Comparison of ENCODE assay signal across 30 cellular contexts in the genomic region with DNA sequence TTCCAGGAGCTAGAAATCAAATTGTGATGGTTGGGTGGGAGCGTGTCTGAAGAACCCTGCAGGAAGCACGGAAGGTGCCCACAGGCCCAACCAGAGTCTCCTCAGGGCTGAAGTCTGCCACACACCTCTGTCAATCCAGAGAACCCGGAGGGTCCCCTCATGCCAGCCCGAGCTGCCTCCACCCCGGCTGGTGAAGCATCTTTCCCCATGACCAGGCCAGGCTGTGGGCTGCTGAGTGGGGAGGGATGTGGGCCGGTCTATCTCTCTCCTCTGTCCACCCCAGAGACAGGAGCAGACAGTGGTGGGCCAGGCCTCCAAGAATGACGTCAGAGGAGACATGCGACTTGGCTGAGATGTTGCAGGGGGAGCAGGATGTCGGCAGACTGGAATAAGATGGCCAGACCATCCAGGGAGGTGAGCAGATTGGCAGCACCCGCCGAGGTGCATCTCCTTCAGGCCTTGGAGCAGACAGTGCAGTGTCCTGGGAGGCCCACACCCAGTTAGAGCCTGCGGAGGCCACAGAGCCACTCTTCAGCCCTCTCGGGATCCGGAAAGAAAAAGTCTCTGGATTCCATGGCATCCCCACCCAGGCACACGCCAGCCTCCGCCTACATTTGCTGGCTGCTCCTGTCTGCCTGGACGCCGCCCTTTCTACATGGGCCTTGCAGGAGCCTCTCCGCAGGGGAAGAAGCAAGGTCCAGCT.
"Had no signal": no experiment of that assay in that cellular context is flagged by ENCODE, and none has a peak within 500 bp of the region (broad histone marks: within the 10 kb centered on the region; RNA-seq: fewer than 3 reads in every experiment).

No MANE protein-coding gene starts in this region.

- DNase-seq: activated CD4-positive, alpha-beta memory T cell treated with anti-CD3 and anti-CD28 coated beads for 36 hours; activated CD4-positive, alpha-beta T cell treated with anti-CD3 and anti-CD28 coated beads for 4 hours; activated CD4-positive, CD25-positive, alpha-beta regulatory T cell; activated CD4-positive, CD25-positive, alpha-beta regulatory T cell treated with anti-CD3 and anti-CD28 coated beads, Interleukin-2, amount 50 U/mL, for 72 hours; activated CD8-positive, alpha-beta memory T cell treated with anti-CD3 and anti-CD28 coated beads, Interleukin-2, amount 10 ng/mL, durations not matched to agents 7 days and 5 days; activated CD8-positive, alpha-beta memory T cell treated with anti-CD3 and anti-CD28 coated beads, Interleukin-2, amount 50 U/mL, for 4 hours; activated CD8-positive, alpha-beta T cell treated with anti-CD3 and anti-CD28 coated beads, Interleukin-2, amount 10 ng/mL, durations not matched to agents 7 days and 5 days; activated effector memory CD4-positive, alpha-beta T cell treated with anti-CD3 and anti-CD28 coated beads, Interleukin-2, amount 50 U/mL, for 16 hours; activated naive CD4-positive, alpha-beta T cell treated with anti-CD3 and anti-CD28 coated beads for 36 hours; activated naive CD8-positive, alpha-beta T cell treated with anti-CD3 and anti-CD28 coated beads for 36 hours; activated naive CD8-positive, alpha-beta T cell treated with anti-CD3 and anti-CD28 coated beads, Interleukin-2, amount 50 U/mL, for 24 hours; activated T-cell treated with anti-CD3 and anti-CD28 coated beads, Interleukin-2, amount 50 U/mL, for 1 hour; activated T-cell treated with anti-CD3 and anti-CD28 coated beads, Interleukin-2, amount 50 U/mL, for 48 hours; adrenal gland; amygdala; aorta; body of pancreas; central memory CD4-positive, alpha-beta T cell; cerebellar nuclear complex; colonic mucosa; dorsolateral prefrontal cortex; effector memory CD4-positive, alpha-beta T cell; endodermal cell; foreskin fibroblast; T-helper 2 cell had no signal

- H3K36me3 ChIP-seq: adrenal gland, colonic mucosa had no signal

- H3K27me3 Mint-ChIP-seq: activated CD4-positive, alpha-beta memory T cell treated with anti-CD3 and anti-CD28 coated beads for 36 hours; activated CD8-positive, alpha-beta memory T cell treated with anti-CD3 and anti-CD28 coated beads, Interleukin-2, amount 10 ng/mL, durations not matched to agents 7 days and 5 days; activated naive CD8-positive, alpha-beta T cell treated with anti-CD3 and anti-CD28 coated beads for 36 hours; activated naive CD8-positive, alpha-beta T cell treated with anti-CD3 and anti-CD28 coated beads, Interleukin-2, amount 50 U/mL, for 24 hours; dendritic cell treated with granulocyte-macrophage colony-stimulating factor and Interleukin-4, amounts not matched to agents 40 ng/mL and 50 ng/mL, for 4 days had no signal

- H3K4me1 Mint-ChIP-seq: activated CD8-positive, alpha-beta memory T cell treated with anti-CD3 and anti-CD28 coated beads, Interleukin-2, amount 10 ng/mL, durations not matched to agents 7 days and 5 days; activated naive CD4-positive, alpha-beta T cell treated with anti-CD3 and anti-CD28 coated beads, Interleukin-2, amount 50 U/mL, for 24 hours; activated naive CD8-positive, alpha-beta T cell treated with anti-CD3 and anti-CD28 coated beads for 36 hours; activated naive CD8-positive, alpha-beta T cell treated with anti-CD3 and anti-CD28 coated beads, Interleukin-2, amount 50 U/mL, for 24 hours had no signal

- H3K4me3 ChIP-seq: adrenal gland, body of pancreas, colonic mucosa, dorsolateral prefrontal cortex had no signal

- H3K36me3 Mint-ChIP-seq: activated CD4-positive, alpha-beta memory T cell treated with anti-CD3 and anti-CD28 coated beads for 36 hours; activated CD8-positive, alpha-beta memory T cell treated with anti-CD3 and anti-CD28 coated beads, Interleukin-2, amount 10 ng/mL, durations not matched to agents 7 days and 5 days; activated naive CD4-positive, alpha-beta T cell treated with anti-CD3 and anti-CD28 coated beads, Interleukin-2, amount 50 U/mL, for 24 hours; activated naive CD8-positive, alpha-beta T cell treated with anti-CD3 and anti-CD28 coated beads for 36 hours had no signal

- H3K9me3 ChIP-seq: adrenal gland, body of pancreas, colonic mucosa had no signal

- H3K9me3 Mint-ChIP-seq: activated CD4-positive, alpha-beta memory T cell treated with anti-CD3 and anti-CD28 coated beads for 36 hours; activated naive CD4-positive, alpha-beta T cell treated with anti-CD3 and anti-CD28 coated beads for 36 hours; activated naive CD4-positive, alpha-beta T cell treated with anti-CD3 and anti-CD28 coated beads, Interleukin-2, amount 50 U/mL, for 24 hours; activated naive CD8-positive, alpha-beta T cell treated with anti-CD3 and anti-CD28 coated beads for 36 hours; activated naive CD8-positive, alpha-beta T cell treated with anti-CD3 and anti-CD28 coated beads, Interleukin-2, amount 50 U/mL, for 24 hours; activated T-helper 1 cell treated with anti-CD3 and anti-CD28 coated beads, Interleukin-12 subunit alpha, Interleukin-12 subunit beta, Interleukin-2, Interleukin-4 antibody, amounts not matched to agents 30 ng/mL and 10 ng/mL and 1 ng/mL, durations not matched to agents 14 hours and 24 hours and 36 hours; activated T-helper 2 cell treated with anti-CD3 and anti-CD28 coated beads, Interferon-gamma antibody, Interleukin-2, Interleukin-4, amounts not matched to agents 10 μg/mL and 5 μg/mL and 100 μg/mL, durations not matched to agents 14 hours and 24 hours and 36 hours; dendritic cell treated with granulocyte-macrophage colony-stimulating factor and Interleukin-4, amounts not matched to agents 40 ng/mL and 50 ng/mL, for 4 days had no signal

- H3K27ac Mint-ChIP-seq: activated CD4-positive, alpha-beta memory T cell treated with anti-CD3 and anti-CD28 coated beads for 36 hours; activated CD8-positive, alpha-beta memory T cell treated with anti-CD3 and anti-CD28 coated beads, Interleukin-2, amount 10 ng/mL, durations not matched to agents 7 days and 5 days; activated CD8-positive, alpha-beta T cell treated with anti-CD3 and anti-CD28 coated beads, Interleukin-2, amount 10 ng/mL, durations not matched to agents 7 days and 5 days; activated naive CD4-positive, alpha-beta T cell treated with anti-CD3 and anti-CD28 coated beads for 36 hours; activated naive CD4-positive, alpha-beta T cell treated with anti-CD3 and anti-CD28 coated beads, Interleukin-2, amount 50 U/mL, for 24 hours; activated naive CD8-positive, alpha-beta T cell treated with anti-CD3 and anti-CD28 coated beads for 36 hours; activated naive CD8-positive, alpha-beta T cell treated with anti-CD3 and anti-CD28 coated beads, Interleukin-2, amount 50 U/mL, for 24 hours; activated T-helper 1 cell treated with anti-CD3 and anti-CD28 coated beads, Interleukin-12 subunit alpha, Interleukin-12 subunit beta, Interleukin-2, Interleukin-4 antibody, amounts not matched to agents 30 ng/mL and 10 ng/mL and 1 ng/mL, durations not matched to agents 14 hours and 24 hours and 36 hours; activated T-helper 2 cell treated with anti-CD3 and anti-CD28 coated beads, Interferon-gamma antibody, Interleukin-2, Interleukin-4, amounts not matched to agents 10 μg/mL and 5 μg/mL and 100 μg/mL, durations not matched to agents 14 hours and 24 hours and 36 hours; dendritic cell treated with granulocyte-macrophage colony-stimulating factor and Interleukin-4, amounts not matched to agents 40 ng/mL and 50 ng/mL, for 4 days; endodermal cell had no signal

- ATAC-seq: activated CD8-positive, alpha-beta memory T cell treated with anti-CD3 and anti-CD28 coated beads, Interleukin-2, amount 10 ng/mL, durations not matched to agents 7 days and 5 days; activated CD8-positive, alpha-beta T cell treated with anti-CD3 and anti-CD28 coated beads, Interleukin-2, amount 10 ng/mL, durations not matched to agents 7 days and 5 days; activated naive CD8-positive, alpha-beta T cell treated with anti-CD3 and anti-CD28 coated beads, Interleukin-2, amount 50 U/mL, for 24 hours; body of pancreas; esophagus mucosa had no signal

- H3K4me3 Mint-ChIP-seq: activated CD4-positive, alpha-beta memory T cell treated with anti-CD3 and anti-CD28 coated beads for 36 hours; activated CD8-positive, alpha-beta memory T cell treated with anti-CD3 and anti-CD28 coated beads, Interleukin-2, amount 10 ng/mL, durations not matched to agents 7 days and 5 days; activated CD8-positive, alpha-beta T cell treated with anti-CD3 and anti-CD28 coated beads, Interleukin-2, amount 10 ng/mL, durations not matched to agents 7 days and 5 days; activated naive CD4-positive, alpha-beta T cell treated with anti-CD3 and anti-CD28 coated beads for 36 hours; activated naive CD4-positive, alpha-beta T cell treated with anti-CD3 and anti-CD28 coated beads, Interleukin-2, amount 50 U/mL, for 24 hours; activated naive CD8-positive, alpha-beta T cell treated with anti-CD3 and anti-CD28 coated beads for 36 hours; activated naive CD8-positive, alpha-beta T cell treated with anti-CD3 and anti-CD28 coated beads, Interleukin-2, amount 50 U/mL, for 24 hours; activated T-helper 1 cell treated with anti-CD3 and anti-CD28 coated beads, Interleukin-12 subunit alpha, Interleukin-12 subunit beta, Interleukin-2, Interleukin-4 antibody, amounts not matched to agents 30 ng/mL and 10 ng/mL and 1 ng/mL, durations not matched to agents 14 hours and 24 hours and 36 hours; dendritic cell treated with granulocyte-macrophage colony-stimulating factor and Interleukin-4, amounts not matched to agents 40 ng/mL and 50 ng/mL, for 4 days; endodermal cell had no signal

- H3K4me1 ChIP-seq: adrenal gland, body of pancreas, colonic mucosa had no signal

- H3K27me3 ChIP-seq: body of pancreas, colonic mucosa had no signal

- H3K27ac ChIP-seq: adrenal gland, body of pancreas, colonic mucosa, dorsolateral prefrontal cortex had no signal
